ENCODE assay signal across 8 cellular contexts in genomic region chr19:53555352-53555751, GRCh38. TPM values are rescaled to one million over a fixed set of nuclear protein-coding genes. Genes with fewer than 3 reads are reported as not detected.
A peak's percentile ranks its signal among the peaks of the same experiment; 100 is the strongest.
DNase-seq lines count a peak whose midpoint lies in the region; ATAC-seq and TF ChIP-seq lines count a peak whose summit lies in the region.
"Had no signal": no experiment of that assay in that cellular context is flagged by ENCODE, and none has a peak within 500 bp of the region (broad histone marks: within the 10 kb centered on the region; RNA-seq: fewer than 3 reads in every experiment).

No MANE protein-coding gene starts in this region.

- H3K9me3 ChIP-seq in esophagus squamous epithelium, result no peaks in the 10 kb centered on the region
- no peaks in the 10 kb centered on the region for H3K9me3 ChIP-seq in skeletal muscle tissue (ENCODE audit: control insufficient read depth in 3 of 3, low read length in 3 of 3)

- POLR2A ChIA-PET in activated B cell treated with CpG ODN at 0.5 μM for 24 hours (lab: Charles Lee), result interaction anchor here (0.7 to 1.4 kb wide), 2 partner anchors 17 to 582 kb away, joined by 3 to 5 read pairs; partner anchors contain the start of gene ZNF331

- DNase-seq in G401 (ENCODE audit: low spot score) (peak; percentile 12), activated B cell treated with CpG ODN at 0.5 μM for 24 hours (no peak), esophagus squamous epithelium (lab: John Stamatoyannopoulos, UW) (no peak), 8988T (no peak), H7 (no peak)
- DNase-seq: stimulated activated CD8-positive, alpha-beta memory T cell treated with anti-CD3 and anti-CD28 coated beads, Interleukin-4, amount 100 ng/mL, for 48 hours had no signal

- in situ Hi-C loops in G401 (cut with HindIII; ENCODE audit: low sequenced_read_pairs), result no loop called here

- intact Hi-C loops in activated B cell treated with CpG ODN at 0.5 μM for 24 hours (cut with micrococcal nuclease) (no loop called here), esophagus squamous epithelium (cut with DNase I) (no loop called here)

- H3K36me3 ChIP-seq in esophagus squamous epithelium (peaks cover 0 to 27% (median 0%) of the 10 kb centered on the region in 3 donors), skeletal muscle tissue (ENCODE audit: control insufficient read depth in 3 of 3, insufficient read depth in 3 of 3, low read length in 3 of 3) (peaks cover 4 to 15% (median 11%) of the 10 kb centered on the region in 3 donors), H7 (replicated peaks; ENCODE audit: control insufficient read depth, insufficient read depth, low read length) (peaks cover 1% of the 10 kb centered on the region)

- no peak for ATAC-seq in activated B cell treated with CpG ODN at 0.5 μM for 24 hours (ENCODE audit: low read depth)
- no peak for ATAC-seq in HG02642 (IDR thresholded peaks at IDR 0.05; ENCODE audit: poor library complexity, unreplicated experiment)

- H3K27me3 ChIP-seq in esophagus squamous epithelium (no peaks in the 10 kb centered on the region), skeletal muscle tissue (ENCODE audit: control insufficient read depth in 3 of 3, insufficient read depth in 3 of 3, low read length in 3 of 3) (no peaks in the 10 kb centered on the region), H7 (ENCODE audit: control insufficient read depth, insufficient read depth, low read length) (no peaks in the 10 kb centered on the region)

- WGBS in esophagus squamous epithelium, 2 donors, result 79 to 86% methylated on average over 6 to 7 of the region's 13 CpGs

- CTCF ChIA-PET in activated B cell treated with CpG ODN at 0.5 μM for 24 hours (lab: Charles Lee), result no interaction called here

- H3K4me1 Mint-ChIP-seq in activated B cell treated with CpG ODN at 0.5 μM for 24 hours, result peaks cover 27% of the 10 kb centered on the region

- peak overlapping the region; percentile 47 to 75 (median 62) for H3K4me3 ChIP-seq in esophagus squamous epithelium
- H3K4me3 ChIP-seq in skeletal muscle tissue (ENCODE audit: low read length in 3 of 3), result peak overlapping the region; percentile 79 to 93 (median 80)
- H3K4me3 ChIP-seq in H7 (ENCODE audit: insufficient read depth, low read depth, low read length), result no peak overlapping the region

- H3K27me3 Mint-ChIP-seq in activated B cell treated with CpG ODN at 0.5 μM for 24 hours, result no peaks in the 10 kb centered on the region

- TF ChIP-seq CTCF in activated B cell treated with CpG ODN at 0.5 μM for 24 hours (IDR thresholded peaks at IDR 0.05), result no peak
- no peak for TF ChIP-seq CTCF in esophagus squamous epithelium (IDR thresholded peaks at IDR 0.05)

- peaks cover 5 to 8% (median 8%) of the 10 kb centered on the region in 3 donors for H3K4me1 ChIP-seq in esophagus squamous epithelium
- H3K4me1 ChIP-seq in skeletal muscle tissue (ENCODE audit: control insufficient read depth in 3 of 3, insufficient read depth in 3 of 3, low read length in 3 of 3), result peaks cover 4 to 20% (median 9%) of the 10 kb centered on the region in 3 donors

- H3K27ac ChIP-seq in esophagus squamous epithelium (peak overlapping the region in 3 of 4 donors; percentile 90 to 94 (median 91)), skeletal muscle tissue (ENCODE audit: low read depth, low read length) (peak overlapping the region; percentile 85)

- TF ChIP-seq POLR2A in esophagus squamous epithelium (IDR thresholded peaks at IDR 0.05), result no peak

- H3K4me3 Mint-ChIP-seq in activated B cell treated with CpG ODN at 0.5 μM for 24 hours, result peak overlapping the region; percentile 57

- H3K36me3 Mint-ChIP-seq in activated B cell treated with CpG ODN at 0.5 μM for 24 hours (ENCODE audit: low read depth), result peaks cover 48% of the 10 kb centered on the region

- peak overlapping the region in 1 of 3 donors; percentile 87 for H3K9ac ChIP-seq in skeletal muscle tissue (ENCODE audit: low read depth in 1 of 3, low read length in 3 of 3)

- H3K27ac Mint-ChIP-seq in activated B cell treated with CpG ODN at 0.5 μM for 24 hours, result peak overlapping the region; percentile 46

- peaks cover 2% of the 10 kb centered on the region for H3K9me3 Mint-ChIP-seq in activated B cell treated with CpG ODN at 0.5 μM for 24 hours

RNA-seq across cellular contexts. Expression of gene ZNF331, which starts 17.4 kb away (rescaled TPM):
- total RNA-seq in G401 (2014; rRNA removed; shearing (Covaris generic)), result 4.2 and 10.6 TPM in 2 replicates
- total RNA-seq in activated B cell treated with CpG ODN at 0.5 μM for 24 hours (25.5 and 31.7 TPM in 2 replicates), esophagus squamous epithelium (10 to 100 TPM in 1 of 4 donors, 1 to 10 TPM in 3; 2.8 to 15.8 (median 7.9) TPM), skeletal muscle tissue (6.3 TPM)
- total RNA-seq in H7 (2014; rRNA removed; shearing (Covaris generic)), result 23.2 and 32.4 TPM in 2 replicates
